Comparison of ENCODE assay signal across 18 cellular contexts in genomic region chr12:122978507-122978955, GRCh38. TPM values are rescaled to one million over a fixed set of nuclear protein-coding genes. Genes with fewer than 3 reads are reported as not detected.
DNase-seq lines count a peak whose midpoint lies in the region; ATAC-seq and TF ChIP-seq lines count a peak whose summit lies in the region.
"Had no signal": no experiment of that assay in that cellular context is flagged by ENCODE, and none has a peak within 500 bp of the region (broad histone marks: within the 10 kb centered on the region; RNA-seq: fewer than 3 reads in every experiment).

No MANE protein-coding gene starts in this region.

- WGBS in right lobe of liver (ENCODE audit: insufficient coverage, low coverage, low lambda C conversion rate, missing lambda C conversion rate): no CpG with 5 or more reads among the region's 21 CpGs

- H3K9me3 Mint-ChIP-seq in T-cell: no peaks in the 10 kb centered on the region
- H3K9me3 Mint-ChIP-seq in type B pancreatic cell: no peaks in the 10 kb centered on the region
- H3K9me3 Mint-ChIP-seq: activated naive CD4-positive, alpha-beta T cell treated with anti-CD3 and anti-CD28 coated beads, Interleukin-2, amount 50 U/mL, for 24 hours; stimulated activated naive CD8-positive, alpha-beta T cell treated with anti-CD3 and anti-CD28 coated beads, Interleukin-15, Interleukin-2, amounts not matched to agents 100 ng/mL and 50 ng/mL, for 24 hours had no signal

- H3K36me3 ChIP-seq in right lobe of liver: no peaks in the 10 kb centered on the region
- H3K36me3 ChIP-seq: brain microvascular endothelial cell had no signal

- H3K36me3 Mint-ChIP-seq in T-cell: no peaks in the 10 kb centered on the region
- H3K36me3 Mint-ChIP-seq in type B pancreatic cell: no peaks in the 10 kb centered on the region

- H3K27ac Mint-ChIP-seq in T-cell (no peak overlapping the region), type B pancreatic cell (no peak overlapping the region)
- H3K27ac Mint-ChIP-seq: activated naive CD4-positive, alpha-beta T cell treated with anti-CD3 and anti-CD28 coated beads, Interleukin-2, amount 50 U/mL, for 24 hours had no signal

- H3K4me3 Mint-ChIP-seq in T-cell (peak overlapping the region; percentile 42 to 58 (median 49)), type B pancreatic cell (peak overlapping the region; percentile 61)

- peak; percentile 15 for DNase-seq in activated CD8-positive, alpha-beta memory T cell treated with anti-CD3 and anti-CD28 coated beads, Interleukin-2, amount 50 U/mL, for 4 hours
- DNase-seq in activated CD8-positive, alpha-beta memory T cell treated with anti-CD3 and anti-CD28 coated beads, Interleukin-2, amount 50 U/mL, for 48 hours: no peak
- no peak for DNase-seq in T-cell
- peak in 2 of 3 donors; percentile 19 to 47 for DNase-seq in right lobe of liver
- DNase-seq in type B pancreatic cell (ENCODE audit: extremely low spot score, unreplicated experiment): no peak
- no peak for DNase-seq in H4 (ENCODE audit: low spot score)
- no peak for DNase-seq in DMS 273 (lab: John Stamatoyannopoulos, UW; ENCODE audit: unreplicated experiment)
- DNase-seq: brain microvascular endothelial cell; dermis blood vessel endothelial cell; GDM1; NCI-H187; stimulated activated CD4-positive, alpha-beta T cell treated with anti-CD3 and anti-CD28 coated beads, Interleukin-12 subunit alpha, Interleukin-12 subunit beta, amount 100 ng/mL, for 4 hours; WERI-Rb-1 had no signal

- no peak for TF ChIP-seq POLR2A in right lobe of liver (IDR thresholded peaks at IDR 0.05)

- intact Hi-C loops in right lobe of liver (cut with DNase I): no loop called here

- POLR2A ChIA-PET in T-cell (lab: Charles Lee): interaction anchor here in 1 of 2 donors (0.6 kb wide), 1 partner anchor 172 kb away, joined by 8 read pairs; the partner anchor contains the start of gene PITPNM2

- no peaks in the 10 kb centered on the region for H3K27me3 Mint-ChIP-seq in T-cell
- no peaks in the 10 kb centered on the region for H3K27me3 Mint-ChIP-seq in type B pancreatic cell
- H3K27me3 Mint-ChIP-seq: activated naive CD4-positive, alpha-beta T cell treated with anti-CD3 and anti-CD28 coated beads, Interleukin-2, amount 50 U/mL, for 24 hours; stimulated activated naive CD8-positive, alpha-beta T cell treated with anti-CD3 and anti-CD28 coated beads, Interleukin-15, Interleukin-2, amounts not matched to agents 100 ng/mL and 50 ng/mL, for 24 hours had no signal

- no peaks in the 10 kb centered on the region for H3K9me3 ChIP-seq in right lobe of liver
- H3K9me3 ChIP-seq: upper lobe of left lung had no signal

- TF ChIP-seq CTCF in right lobe of liver (IDR thresholded peaks at IDR 0.05) (no peak), type B pancreatic cell (conservative IDR thresholded peaks at IDR 0.05) (no peak)

- peaks cover 0 to 42% (median 16%) of the 10 kb centered on the region in 4 donors for H3K4me1 ChIP-seq in right lobe of liver

- H3K27me3 ChIP-seq in right lobe of liver: no peaks in the 10 kb centered on the region
- H3K27me3 ChIP-seq: brain microvascular endothelial cell, upper lobe of left lung had no signal

- H3K27ac ChIP-seq in right lobe of liver: no peak overlapping the region
- H3K27ac ChIP-seq: brain microvascular endothelial cell, WERI-Rb-1 had no signal

- CTCF ChIA-PET in T-cell (lab: Charles Lee): no interaction called here

- H3K4me1 Mint-ChIP-seq in T-cell (peaks cover 43 to 70% (median 60%) of the 10 kb centered on the region in 3 donors), type B pancreatic cell (ENCODE audit: unreplicated experiment) (peaks cover 24% of the 10 kb centered on the region)

- no peak for ATAC-seq in T-cell (replicated peaks in 1 of 4)
- no peak for ATAC-seq in right lobe of liver
- ATAC-seq in GM18502 (IDR thresholded peaks at IDR 0.05; ENCODE audit: poor library complexity, unreplicated experiment): no peak
- ATAC-seq: GM12878 had no signal

- H3K4me3 ChIP-seq in right lobe of liver: no peak overlapping the region

RNA-seq across cellular contexts. Expression of gene ARL6IP4, which starts 1.9 kb away (rescaled TPM):
- total RNA-seq in T-cell (100 to 1,000 TPM; 134 to 231 (median 204) TPM), right lobe of liver (100 to 1,000 TPM in 5 of 6 experiments, 10 to 100 TPM in 1; 84.7 to 146 (median 110) TPM), type B pancreatic cell (ENCODE audit: low replicate concordance) (140 and 146 TPM in 2 replicates)
- total RNA-seq in H4 (2014; rRNA removed; shearing (Covaris generic)): 111 and 179 TPM in 2 replicates

RNA-seq across cellular contexts. Expression of gene OGFOD2, which starts 3.5 kb away (rescaled TPM):
- 10 to 100 TPM; 17.4 to 45.3 (median 43.7) TPM for total RNA-seq in T-cell
- total RNA-seq in right lobe of liver: 10 to 100 TPM in 5 of 6 experiments, 1 to 10 TPM in 1; 9.9 to 18.8 (median 14.1) TPM
- total RNA-seq in type B pancreatic cell (ENCODE audit: low replicate concordance): 17.0 and 24.1 TPM in 2 replicates
- 17.5 and 18.1 TPM in 2 replicates for total RNA-seq in H4 (2014; rRNA removed; shearing (Covaris generic))

RNA-seq across cellular contexts. Expression of gene ABCB9, which starts 12.3 kb away (rescaled TPM):
- total RNA-seq in T-cell (1 to 10 TPM; 5.6 to 7.2 (median 6.1) TPM), right lobe of liver (1 to 10 TPM in 2 of 6 experiments, under 1 TPM in 4; 0.48 to 1.4 (median 0.94) TPM), type B pancreatic cell (ENCODE audit: low replicate concordance) (6.7 and 9.6 TPM in 2 replicates)
- total RNA-seq in H4 (2014; rRNA removed; shearing (Covaris generic)): 6.5 and 19.3 TPM in 2 replicates

Comparison
In these comparisons a context has a peak if more than half of its experiments do, and no peak if none do; other contexts are left out.
1. DNase-seq: peak in activated CD8-positive, alpha-beta memory T cell treated with anti-CD3 and anti-CD28 coated beads, Interleukin-2, amount 50 U/mL, for 4 hours (single experiment) and right lobe of liver (2 of 3); none in activated CD8-positive, alpha-beta memory T cell treated with anti-CD3 and anti-CD28 coated beads, Interleukin-2, amount 50 U/mL, for 48 hours (single experiment), T-cell (0 of 34), type B pancreatic cell (single experiment), H4 (single experiment) and DMS 273 (single experiment).